Comparison of ENCODE assay signal across 8 cellular contexts in genomic region chr7:150876817-150877526, GRCh38. TPM values are rescaled to one million over a fixed set of nuclear protein-coding genes. Genes with fewer than 3 reads are reported as not detected.
DNase-seq lines count a peak whose midpoint lies in the region; ATAC-seq lines count a peak whose summit lies in the region.

No MANE protein-coding gene starts in this region.

- ATAC-seq in GM18858 (IDR thresholded peaks at IDR 0.05; ENCODE audit: unreplicated experiment): no peak

- DNase-seq in AG20443 (ENCODE audit: low spot score) (peak; percentile 78), H4 (ENCODE audit: low spot score) (peak; percentile 84), NCI-H2196 treated with DMSO at 0.1 percent for 48 hours (lab: John Stamatoyannopoulos, UW; ENCODE audit: unreplicated experiment) (peak; percentile 76), lung microvascular endothelial cell (ENCODE audit: low read depth in 2 of 2) (peak; percentile 47 to 78)
- DNase-seq in activated CD4-positive, alpha-beta T cell treated with anti-CD3 and anti-CD28 coated beads for 48 hours: peak; percentile 57
- peak; percentile 23 for DNase-seq in effector CD8-positive, alpha-beta T cell (lab: John Stamatoyannopoulos, UW)
- DNase-seq in stimulated activated naive CD4-positive, alpha-beta T cell treated with Interleukin-2 at 50 U/mL for 16 hours (lab: John Stamatoyannopoulos, UW): peak; percentile 40

RNA-seq across cellular contexts. Expression of gene AOC1, which starts 24.7 kb away (rescaled TPM):
- total RNA-seq in H4 (2014; rRNA removed; shearing (Covaris generic)): 0.31 TPM in 1 of 2 replicates, not detected in the other
- not detected in 2 replicates for total RNA-seq in lung microvascular endothelial cell

Comparison
In these comparisons a context has a peak if more than half of its experiments do, and no peak if none do; other contexts are left out.
1. DNase-seq: peak in every context shown above with its lines; median percentile 84 in H4; 78 in AG20443; 76 in NCI-H2196 treated with DMSO at 0.1 percent for 48 hours; 62 in lung microvascular endothelial cell; 57 in activated CD4-positive, alpha-beta T cell treated with anti-CD3 and anti-CD28 coated beads for 48 hours; 40 in stimulated activated naive CD4-positive, alpha-beta T cell treated with Interleukin-2 at 50 U/mL for 16 hours; 23 in effector CD8-positive, alpha-beta T cell.